ENCODE assay signal across 1 cellular context in genomic region chr15:78322724-78323395, GRCh38.
TF ChIP-seq lines count a peak whose summit lies in the region.

No MANE protein-coding gene starts in this region.

TF ChIP-seq in GM23338, 12 proteins besides CTCF, POLR2A, EP300 and RAD21:
- TF ChIP-seq EZH2 (IDR thresholded peaks at IDR 0.05; ENCODE audit: low read depth, unreplicated experiment) (no peak), EZH2phosphoT487 (IDR thresholded peaks at IDR 0.05; ENCODE audit: unreplicated experiment) (no peak), JUNB (IDR thresholded peaks at IDR 0.05; ENCODE audit: unreplicated experiment) (no peak), NANOG (IDR thresholded peaks at IDR 0.05; ENCODE audit: borderline replicate concordance) (no peak), REST (IDR thresholded peaks at IDR 0.05; ENCODE audit: unreplicated experiment) (no peak), CREB1 (CRISPR knock-in tag; IDR thresholded peaks at IDR 0.05; ENCODE audit: low read depth) (no peak), ZNF331 (CRISPR knock-in tag; IDR thresholded peaks at IDR 0.05; ENCODE audit: low read depth) (no peak), POLR2AphosphoS5 (IDR thresholded peaks at IDR 0.05; ENCODE audit: low read depth) (no peak), ZNF462 (CRISPR knock-in tag; IDR thresholded peaks at IDR 0.05) (no peak), STAT1 (IDR thresholded peaks at IDR 0.05; ENCODE audit: unreplicated experiment) (no peak), ETS1 (IDR thresholded peaks at IDR 0.05) (no peak), ZNF114 (CRISPR knock-in tag; IDR thresholded peaks at IDR 0.05) (no peak)
